10 cellular contexts compared by ENCODE assay signal in genomic region chr9:88390371-88390990, GRCh38. TPM values are rescaled to one million over a fixed set of nuclear protein-coding genes. Genes with fewer than 3 reads are reported as not detected.
DNase-seq lines count a peak whose midpoint lies in the region; ATAC-seq and TF ChIP-seq lines count a peak whose summit lies in the region.
"Had no signal": no experiment of that assay in that cellular context is flagged by ENCODE, and none has a peak within 500 bp of the region (broad histone marks: within the 10 kb centered on the region; RNA-seq: fewer than 3 reads in every experiment).

No MANE protein-coding gene starts in this region.

- H3K36me3 ChIP-seq in right atrium auricular region (no peaks in the 10 kb centered on the region), heart right ventricle (no peaks in the 10 kb centered on the region), iPS-20b (ENCODE audit: insufficient read depth, low read depth, low read length) (peaks cover 16% of the 10 kb centered on the region)

- no peaks in the 10 kb centered on the region for H3K27me3 ChIP-seq in right atrium auricular region
- no peaks in the 10 kb centered on the region for H3K27me3 ChIP-seq in heart right ventricle
- peaks cover 7% of the 10 kb centered on the region; the same call in 1 of the 2 replicates for H3K27me3 ChIP-seq in iPS-20b (ENCODE audit: insufficient read depth, low read length)
- H3K27me3 ChIP-seq: foreskin keratinocyte had no signal

- H3K9ac ChIP-seq in iPS-20b (ENCODE audit: low read depth, low read length), result peak overlapping the region; percentile 93; the same call in 1 of the 2 replicates

- peaks cover 0 to 25% of the 10 kb centered on the region in 2 donors for H3K4me1 ChIP-seq in right atrium auricular region
- peaks cover 2 to 48% (median 17%) of the 10 kb centered on the region in 9 donors for H3K4me1 ChIP-seq in heart right ventricle
- peaks cover 22% of the 10 kb centered on the region; the same call in 1 of the 2 replicates for H3K4me1 ChIP-seq in iPS-20b (ENCODE audit: insufficient read depth, low read length)

- H3K36me3 Mint-ChIP-seq in activated naive CD8-positive, alpha-beta T cell treated with anti-CD3 and anti-CD28 coated beads, Interleukin-2, amount 10 ng/mL, durations not matched to agents 7 days and 5 days, result peaks cover 24% of the 10 kb centered on the region
- H3K36me3 Mint-ChIP-seq in type B pancreatic cell, result peaks cover 29% of the 10 kb centered on the region

- H3K9me3 Mint-ChIP-seq in activated naive CD8-positive, alpha-beta T cell treated with anti-CD3 and anti-CD28 coated beads, Interleukin-2, amount 10 ng/mL, durations not matched to agents 7 days and 5 days, result no peaks in the 10 kb centered on the region
- H3K9me3 Mint-ChIP-seq in type B pancreatic cell, result no peaks in the 10 kb centered on the region

- DNase-seq in right atrium auricular region (ENCODE audit: low spot score) (no peak), heart right ventricle (no peak), type B pancreatic cell (ENCODE audit: extremely low spot score, unreplicated experiment) (no peak), NCI-H128 (lab: John Stamatoyannopoulos, UW; ENCODE audit: unreplicated experiment) (no peak), GM10266 (ENCODE audit: extremely low spot score) (no peak)
- DNase-seq in activated naive CD8-positive, alpha-beta T cell treated with anti-CD3 and anti-CD28 coated beads, Interleukin-2, amount 10 ng/mL, durations not matched to agents 7 days and 5 days, result no peak
- DNase-seq: COR-L47, foreskin keratinocyte had no signal

- H3K27ac Mint-ChIP-seq in activated naive CD8-positive, alpha-beta T cell treated with anti-CD3 and anti-CD28 coated beads, Interleukin-2, amount 10 ng/mL, durations not matched to agents 7 days and 5 days, result no peak overlapping the region
- peak overlapping the region; percentile 97 for H3K27ac Mint-ChIP-seq in type B pancreatic cell

- H3K27ac ChIP-seq in right atrium auricular region (peak overlapping the region; percentile 82 to 90), heart right ventricle (peak overlapping the region in 3 of 10 donors; percentile 3 to 95 (median 56)), iPS-20b (ENCODE audit: low read length) (no peak overlapping the region)

- ATAC-seq in heart right ventricle (no peak), HG02588 (IDR thresholded peaks at IDR 0.05; ENCODE audit: unreplicated experiment) (no peak)
- no peak for ATAC-seq in activated naive CD8-positive, alpha-beta T cell treated with anti-CD3 and anti-CD28 coated beads, Interleukin-2, amount 10 ng/mL, durations not matched to agents 7 days and 5 days (ENCODE audit: low read depth)
- ATAC-seq: foreskin keratinocyte had no signal

- no peaks in the 10 kb centered on the region for H3K9me3 ChIP-seq in right atrium auricular region
- H3K9me3 ChIP-seq in heart right ventricle, result no peaks in the 10 kb centered on the region
- no peaks in the 10 kb centered on the region for H3K9me3 ChIP-seq in iPS-20b (ENCODE audit: insufficient read depth, low read depth, low read length)

- H3K4me3 ChIP-seq in right atrium auricular region (no peak overlapping the region), heart right ventricle (no peak overlapping the region), iPS-20b (ENCODE audit: low read length) (peak overlapping the region; percentile 85)

- POLR2A ChIA-PET in activated naive CD8-positive, alpha-beta T cell treated with anti-CD3 and anti-CD28 coated beads, Interleukin-2, amount 10 ng/mL, durations not matched to agents 7 days and 5 days (lab: Charles Lee), result interaction anchor here (0.7 to 1.4 kb wide), 2 partner anchors 214 to 1066 kb away, joined by 3 read pairs; no protein-coding TSS in a partner anchor

- no peaks in the 10 kb centered on the region for H3K27me3 Mint-ChIP-seq in activated naive CD8-positive, alpha-beta T cell treated with anti-CD3 and anti-CD28 coated beads, Interleukin-2, amount 10 ng/mL, durations not matched to agents 7 days and 5 days
- H3K27me3 Mint-ChIP-seq in type B pancreatic cell, result no peaks in the 10 kb centered on the region

- H3K4me1 Mint-ChIP-seq in activated naive CD8-positive, alpha-beta T cell treated with anti-CD3 and anti-CD28 coated beads, Interleukin-2, amount 10 ng/mL, durations not matched to agents 7 days and 5 days, result peaks cover 37% of the 10 kb centered on the region
- peaks cover 42% of the 10 kb centered on the region for H3K4me1 Mint-ChIP-seq in type B pancreatic cell (ENCODE audit: unreplicated experiment)

- intact Hi-C loops in heart right ventricle (cut with DNase I), result loop anchor here in 2 of 10 donors (5.0 to 10.0 kb wide), 2 partner anchors 187 to 216 kb away; no protein-coding TSS in a partner anchor

- H3K4me3 Mint-ChIP-seq in activated naive CD8-positive, alpha-beta T cell treated with anti-CD3 and anti-CD28 coated beads, Interleukin-2, amount 10 ng/mL, durations not matched to agents 7 days and 5 days, result peak overlapping the region; percentile 8
- H3K4me3 Mint-ChIP-seq in type B pancreatic cell, result peak overlapping the region; percentile 95

- no peak for TF ChIP-seq CTCF in right atrium auricular region (IDR thresholded peaks at IDR 0.05)
- TF ChIP-seq CTCF in heart right ventricle (IDR thresholded peaks at IDR 0.05), result no peak
- TF ChIP-seq CTCF in type B pancreatic cell (conservative IDR thresholded peaks at IDR 0.05), result no peak
- no peak for TF ChIP-seq CTCF in GM10266 (IDR thresholded peaks at IDR 0.05; ENCODE audit: control insufficient read depth, insufficient read depth, low read depth, missing control alignments)

- 72% methylated on average over 3 of the region's 3 CpGs for WGBS in heart right ventricle, 2 donors

RNA-seq across cellular contexts. Expression of gene SPIN1, which starts 2.2 kb away (rescaled TPM):
- total RNA-seq in right atrium auricular region (10 to 100 TPM; 48.9 to 55.4 TPM), heart right ventricle (10 to 100 TPM; 40.6 to 65.0 (median 51.7) TPM), type B pancreatic cell (ENCODE audit: low replicate concordance) (98.6 and 107 TPM in 2 replicates)
- polyA plus RNA-seq in heart right ventricle, result 10 to 100 TPM; 14.9 to 29.4 TPM
- 10 to 100 TPM; 42.2 to 45.3 TPM for total RNA-seq in activated naive CD8-positive, alpha-beta T cell treated with anti-CD3 and anti-CD28 coated beads, Interleukin-2, amount 10 ng/mL, durations not matched to agents 7 days and 5 days
